ENCODE assay signal across 30 cellular contexts in genomic region chr15:63284379-63284778, GRCh38.
"Had no signal": no experiment of that assay in that cellular context is flagged by ENCODE, and none has a peak within 500 bp of the region (broad histone marks: within the 10 kb centered on the region; RNA-seq: fewer than 3 reads in every experiment).

No MANE protein-coding gene starts in this region.

- H3K27me3 Mint-ChIP-seq: naive thymus-derived CD4-positive, alpha-beta T cell; stimulated activated naive CD8-positive, alpha-beta T cell treated with anti-CD3 and anti-CD28 coated beads, Interleukin-15, amount 100 ng/mL, for 72 hours had no signal

- H3K9me3 ChIP-seq: colonic mucosa, esophagus squamous epithelium, heart right ventricle, left lung, ovary, psoas muscle, spleen, suprapubic skin, transverse colon had no signal

- H3K4me1 ChIP-seq: colonic mucosa, psoas muscle had no signal

- H3K4me3 Mint-ChIP-seq: naive thymus-derived CD4-positive, alpha-beta T cell; nephron; neural progenitor cell; stimulated activated naive CD8-positive, alpha-beta T cell treated with anti-CD3 and anti-CD28 coated beads, Interleukin-15, amount 100 ng/mL, for 72 hours had no signal

- H3K9me3 Mint-ChIP-seq: naive thymus-derived CD4-positive, alpha-beta T cell; nephron; neural progenitor cell; stimulated activated naive CD8-positive, alpha-beta T cell treated with anti-CD3 and anti-CD28 coated beads, Interleukin-15, amount 100 ng/mL, for 72 hours had no signal

- H3K27ac ChIP-seq: colonic mucosa, esophagus squamous epithelium, neural progenitor cell, ovary, psoas muscle, skin epidermis, suprapubic skin, transverse colon had no signal

- FAIRE-seq: endothelial cell of umbilical vein had no signal

- H3K4me3 ChIP-seq: colonic mucosa, esophagus squamous epithelium, heart right ventricle, left lung, neural progenitor cell, ovary, psoas muscle, skin epidermis, spleen, suprapubic skin, transverse colon had no signal

- DNase-seq: colonic mucosa; dermis blood vessel endothelial cell; effector memory CD4-positive, alpha-beta T cell; esophagus squamous epithelium; foreskin melanocyte; glutamatergic neuron; heart right ventricle; hippocampal formation; left cardiac atrium; left lung; mammary epithelial cell; mesendoderm; midbrain; naive thymus-derived CD4-positive, alpha-beta T cell; nucleus accumbens; ovary; posterior cingulate gyrus; psoas muscle; right cardiac atrium; spleen; stimulated activated CD4-positive, alpha-beta T cell treated with anti-CD3 and anti-CD28 coated beads, Interleukin-15, amount 100 ng/mL, for 24 hours; stimulated activated CD4-positive, alpha-beta T cell treated with anti-CD3 and anti-CD28 coated beads, Interleukin-2, amount 100 ng/mL, for 48 hours; stimulated activated naive CD4-positive, alpha-beta T cell; stimulated activated naive CD8-positive, alpha-beta T cell treated with anti-CD3 and anti-CD28 coated beads, Interleukin-15, amount 100 ng/mL, for 72 hours; transverse colon had no signal

- H3K4me2 ChIP-seq: neural progenitor cell had no signal

- H3K27ac Mint-ChIP-seq: nephron; neural progenitor cell; stimulated activated naive CD8-positive, alpha-beta T cell treated with anti-CD3 and anti-CD28 coated beads, Interleukin-15, amount 100 ng/mL, for 72 hours had no signal

- ATAC-seq: heart right ventricle; left cardiac atrium; left lung; naive thymus-derived CD4-positive, alpha-beta T cell; psoas muscle; right cardiac atrium; stimulated activated naive CD8-positive, alpha-beta T cell treated with anti-CD3 and anti-CD28 coated beads, Interleukin-15, amount 100 ng/mL, for 72 hours had no signal
